ENCODE assay signal across 1 cellular context in the genomic region with DNA sequence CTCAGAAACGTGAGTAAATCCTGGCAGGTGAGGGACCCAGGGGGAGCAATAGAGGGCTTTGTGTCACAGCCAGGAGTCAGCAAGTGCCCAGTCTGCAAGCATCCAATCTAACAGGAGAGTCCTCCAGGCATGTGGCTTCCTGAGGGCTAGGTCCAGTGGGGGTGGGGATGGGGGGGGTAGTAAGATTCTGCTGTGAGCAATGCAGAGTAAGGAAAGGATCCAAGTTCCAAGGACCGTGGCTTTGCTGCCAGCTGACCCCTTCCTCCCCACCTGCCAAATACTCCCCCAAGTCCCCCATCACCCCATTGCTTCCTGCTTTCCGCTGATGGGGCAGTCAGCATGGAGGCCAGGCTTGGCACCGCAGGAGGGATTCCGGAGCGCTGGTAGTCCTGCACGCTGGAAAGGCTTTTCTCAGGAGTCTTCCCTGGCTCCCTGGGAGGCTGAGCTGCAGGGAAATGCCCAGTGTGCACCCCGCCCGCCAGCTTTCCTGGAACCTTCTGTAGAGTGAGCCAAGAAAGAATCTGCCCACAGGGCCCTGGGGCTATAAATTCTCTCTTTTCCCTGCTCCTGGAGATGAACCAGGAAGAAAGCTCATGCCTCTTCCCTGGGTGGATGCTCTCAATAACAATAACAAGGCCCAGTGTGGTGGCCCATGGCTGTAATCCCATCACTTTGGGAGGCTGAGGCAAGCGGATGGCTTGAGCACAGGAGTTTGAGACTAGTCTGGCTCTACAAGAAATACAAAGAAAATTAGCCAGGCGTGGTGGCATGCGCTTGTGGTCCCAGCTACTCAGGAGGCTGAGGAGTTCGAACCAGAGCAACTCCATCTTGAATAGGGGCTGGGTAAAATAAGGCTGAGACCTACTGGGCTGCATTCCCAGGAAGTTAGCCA.
TF ChIP-seq lines count a peak whose summit lies in the region.

No MANE protein-coding gene starts in this region.

TF ChIP-seq in K562, 482 proteins besides CTCF, POLR2A, EP300 and RAD21 (continued from another document and continues in another):
- TF ChIP-seq SMARCB1 (IDR thresholded peaks at IDR 0.05; ENCODE audit: insufficient read length, low read depth) (no peak), ZC3H11A (IDR thresholded peaks at IDR 0.05; ENCODE audit: low read depth, low read length) (no peak), MYC (IDR thresholded peaks at IDR 0.05; ENCODE audit: low read depth, low read length) (no peak), MYC (CRISPR knock-in tag; IDR thresholded peaks at IDR 0.05; ENCODE audit: borderline replicate concordance, low read depth) (peak; percentile 88), CCAR2 (IDR thresholded peaks at IDR 0.05; ENCODE audit: low read depth, low read length) (no peak), SNRNP70 (optimal IDR thresholded peaks at IDR 0.05; ENCODE audit: low read depth, low read length) (no peak), PTTG1 (tag; IDR thresholded peaks at IDR 0.05; ENCODE audit: low read depth) (peak; percentile 89), XRCC4 (IDR thresholded peaks at IDR 0.05; ENCODE audit: extremely low read depth, insufficient read depth, insufficient read length) (no peak), HDAC1 (IDR thresholded peaks at IDR 0.05) (no peak), ARHGAP35 (IDR thresholded peaks at IDR 0.05; ENCODE audit: partially characterized antibody) (no peak), ILK (tag; IDR thresholded peaks at IDR 0.05; ENCODE audit: borderline replicate concordance, low read depth) (peak; percentile 56; the same call in 1 of the 2 replicates), EGR1 (conservative IDR thresholded peaks at IDR 0.05) (no peak), ZNF239 (CRISPR knock-in tag; IDR thresholded peaks at IDR 0.05) (peak; percentile 81), FOS (IDR thresholded peaks at IDR 0.05; ENCODE audit: extremely low read depth, insufficient read length) (no peak), RUNX1 (IDR thresholded peaks at IDR 0.05; ENCODE audit: low read depth) (no peak), NFRKB (IDR thresholded peaks at IDR 0.05; ENCODE audit: low read depth) (no peak), BDP1 (IDR thresholded peaks at IDR 0.05; ENCODE audit: insufficient read depth, insufficient read length) (no peak), FOXK2 (conservative IDR thresholded peaks at IDR 0.05 in 1 of 2, IDR thresholded peaks at IDR 0.05 in 1 of 2; ENCODE audit: low read depth in 2 of 2) (no peak), ZNF143 (CRISPR knock-in tag; IDR thresholded peaks at IDR 0.05) (no peak), MTF1 (CRISPR knock-in tag; IDR thresholded peaks at IDR 0.05; ENCODE audit: borderline replicate concordance) (peak; percentile 73; the same call in 1 of the 2 replicates), ASH1L (IDR thresholded peaks at IDR 0.05; ENCODE audit: borderline replicate concordance, low read depth, partially characterized antibody) (no peak), CBX8 (IDR thresholded peaks at IDR 0.05; ENCODE audit: borderline replicate concordance, extremely low read depth, low read depth, low read length, poor library complexity, severe bottlenecking) (no peak), NUFIP1 (IDR thresholded peaks at IDR 0.05; ENCODE audit: partially characterized antibody) (no peak), IRF2 (CRISPR knock-in tag; IDR thresholded peaks at IDR 0.05) (no peak), GATAD2B (IDR thresholded peaks at IDR 0.05; ENCODE audit: borderline replicate concordance) (no peak), TBL1XR1 (IDR thresholded peaks at IDR 0.05; ENCODE audit: low read length in 2 of 2) (no peak), ZNF778 (CRISPR knock-in tag; IDR thresholded peaks at IDR 0.05) (no peak), HNRNPL (IDR thresholded peaks at IDR 0.05; ENCODE audit: low read depth, low read length) (no peak), ZNF253 (CRISPR knock-in tag; conservative IDR thresholded peaks at IDR 0.05) (no peak), IFI16 (CRISPR knock-in tag; IDR thresholded peaks at IDR 0.05) (peak; percentile 78; the same call in 1 of the 2 replicates), CBX2 (IDR thresholded peaks at IDR 0.05; ENCODE audit: insufficient read depth, low read length, poor library complexity, severe bottlenecking) (no peak), BCL6 (CRISPR knock-in tag; IDR thresholded peaks at IDR 0.05) (peak; percentile 72; the same call in 1 of the 2 replicates), TCFL5 (CRISPR knock-in tag; conservative IDR thresholded peaks at IDR 0.05) (peak; percentile 83)
- TF ChIP-seq, protein P1, sequence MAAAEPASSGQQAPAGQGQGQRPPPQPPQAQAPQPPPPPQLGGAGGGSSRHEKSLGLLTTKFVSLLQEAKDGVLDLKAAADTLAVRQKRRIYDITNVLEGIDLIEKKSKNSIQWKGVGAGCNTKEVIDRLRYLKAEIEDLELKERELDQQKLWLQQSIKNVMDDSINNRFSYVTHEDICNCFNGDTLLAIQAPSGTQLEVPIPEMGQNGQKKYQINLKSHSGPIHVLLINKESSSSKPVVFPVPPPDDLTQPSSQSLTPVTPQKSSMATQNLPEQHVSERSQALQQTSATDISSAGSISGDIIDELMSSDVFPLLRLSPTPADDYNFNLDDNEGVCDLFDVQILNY (CRISPR knock-in tag; IDR thresholded peaks at IDR 0.05): no peak
- TF ChIP-seq, protein P2, sequence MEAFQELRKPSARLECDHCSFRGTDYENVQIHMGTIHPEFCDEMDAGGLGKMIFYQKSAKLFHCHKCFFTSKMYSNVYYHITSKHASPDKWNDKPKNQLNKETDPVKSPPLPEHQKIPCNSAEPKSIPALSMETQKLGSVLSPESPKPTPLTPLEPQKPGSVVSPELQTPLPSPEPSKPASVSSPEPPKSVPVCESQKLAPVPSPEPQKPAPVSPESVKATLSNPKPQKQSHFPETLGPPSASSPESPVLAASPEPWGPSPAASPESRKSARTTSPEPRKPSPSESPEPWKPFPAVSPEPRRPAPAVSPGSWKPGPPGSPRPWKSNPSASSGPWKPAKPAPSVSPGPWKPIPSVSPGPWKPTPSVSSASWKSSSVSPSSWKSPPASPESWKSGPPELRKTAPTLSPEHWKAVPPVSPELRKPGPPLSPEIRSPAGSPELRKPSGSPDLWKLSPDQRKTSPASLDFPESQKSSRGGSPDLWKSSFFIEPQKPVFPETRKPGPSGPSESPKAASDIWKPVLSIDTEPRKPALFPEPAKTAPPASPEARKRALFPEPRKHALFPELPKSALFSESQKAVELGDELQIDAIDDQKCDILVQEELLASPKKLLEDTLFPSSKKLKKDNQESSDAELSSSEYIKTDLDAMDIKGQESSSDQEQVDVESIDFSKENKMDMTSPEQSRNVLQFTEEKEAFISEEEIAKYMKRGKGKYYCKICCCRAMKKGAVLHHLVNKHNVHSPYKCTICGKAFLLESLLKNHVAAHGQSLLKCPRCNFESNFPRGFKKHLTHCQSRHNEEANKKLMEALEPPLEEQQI (IDR thresholded peaks at IDR 0.05): no peak
- TF ChIP-seq, protein P3, sequence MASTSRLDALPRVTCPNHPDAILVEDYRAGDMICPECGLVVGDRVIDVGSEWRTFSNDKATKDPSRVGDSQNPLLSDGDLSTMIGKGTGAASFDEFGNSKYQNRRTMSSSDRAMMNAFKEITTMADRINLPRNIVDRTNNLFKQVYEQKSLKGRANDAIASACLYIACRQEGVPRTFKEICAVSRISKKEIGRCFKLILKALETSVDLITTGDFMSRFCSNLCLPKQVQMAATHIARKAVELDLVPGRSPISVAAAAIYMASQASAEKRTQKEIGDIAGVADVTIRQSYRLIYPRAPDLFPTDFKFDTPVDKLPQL (IDR thresholded peaks at IDR 0.05; ENCODE audit: extremely low read depth, insufficient read length): no peak
- TF ChIP-seq, protein P4, sequence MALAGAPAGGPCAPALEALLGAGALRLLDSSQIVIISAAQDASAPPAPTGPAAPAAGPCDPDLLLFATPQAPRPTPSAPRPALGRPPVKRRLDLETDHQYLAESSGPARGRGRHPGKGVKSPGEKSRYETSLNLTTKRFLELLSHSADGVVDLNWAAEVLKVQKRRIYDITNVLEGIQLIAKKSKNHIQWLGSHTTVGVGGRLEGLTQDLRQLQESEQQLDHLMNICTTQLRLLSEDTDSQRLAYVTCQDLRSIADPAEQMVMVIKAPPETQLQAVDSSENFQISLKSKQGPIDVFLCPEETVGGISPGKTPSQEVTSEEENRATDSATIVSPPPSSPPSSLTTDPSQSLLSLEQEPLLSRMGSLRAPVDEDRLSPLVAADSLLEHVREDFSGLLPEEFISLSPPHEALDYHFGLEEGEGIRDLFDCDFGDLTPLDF (CRISPR knock-in tag; IDR thresholded peaks at IDR 0.05): no peak
- TF ChIP-seq, protein P5, sequence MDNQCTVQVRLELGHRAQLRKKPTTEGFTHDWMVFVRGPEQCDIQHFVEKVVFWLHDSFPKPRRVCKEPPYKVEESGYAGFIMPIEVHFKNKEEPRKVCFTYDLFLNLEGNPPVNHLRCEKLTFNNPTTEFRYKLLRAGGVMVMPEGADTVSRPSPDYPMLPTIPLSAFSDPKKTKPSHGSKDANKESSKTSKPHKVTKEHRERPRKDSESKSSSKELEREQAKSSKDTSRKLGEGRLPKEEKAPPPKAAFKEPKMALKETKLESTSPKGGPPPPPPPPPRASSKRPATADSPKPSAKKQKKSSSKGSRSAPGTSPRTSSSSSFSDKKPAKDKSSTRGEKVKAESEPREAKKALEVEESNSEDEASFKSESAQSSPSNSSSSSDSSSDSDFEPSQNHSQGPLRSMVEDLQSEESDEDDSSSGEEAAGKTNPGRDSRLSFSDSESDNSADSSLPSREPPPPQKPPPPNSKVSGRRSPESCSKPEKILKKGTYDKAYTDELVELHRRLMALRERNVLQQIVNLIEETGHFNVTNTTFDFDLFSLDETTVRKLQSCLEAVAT (IDR thresholded peaks at IDR 0.05): no peak
- TF ChIP-seq, protein P6, sequence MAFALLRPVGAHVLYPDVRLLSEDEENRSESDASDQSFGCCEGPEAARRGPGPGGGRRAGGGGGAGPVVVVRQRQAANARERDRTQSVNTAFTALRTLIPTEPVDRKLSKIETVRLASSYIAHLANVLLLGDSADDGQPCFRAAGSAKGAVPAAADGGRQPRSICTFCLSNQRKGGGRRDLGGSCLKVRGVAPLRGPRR (CRISPR knock-in tag; IDR thresholded peaks at IDR 0.05): peak; percentile 77; the same call in 1 of the 2 replicates
- TF ChIP-seq, protein P7, sequence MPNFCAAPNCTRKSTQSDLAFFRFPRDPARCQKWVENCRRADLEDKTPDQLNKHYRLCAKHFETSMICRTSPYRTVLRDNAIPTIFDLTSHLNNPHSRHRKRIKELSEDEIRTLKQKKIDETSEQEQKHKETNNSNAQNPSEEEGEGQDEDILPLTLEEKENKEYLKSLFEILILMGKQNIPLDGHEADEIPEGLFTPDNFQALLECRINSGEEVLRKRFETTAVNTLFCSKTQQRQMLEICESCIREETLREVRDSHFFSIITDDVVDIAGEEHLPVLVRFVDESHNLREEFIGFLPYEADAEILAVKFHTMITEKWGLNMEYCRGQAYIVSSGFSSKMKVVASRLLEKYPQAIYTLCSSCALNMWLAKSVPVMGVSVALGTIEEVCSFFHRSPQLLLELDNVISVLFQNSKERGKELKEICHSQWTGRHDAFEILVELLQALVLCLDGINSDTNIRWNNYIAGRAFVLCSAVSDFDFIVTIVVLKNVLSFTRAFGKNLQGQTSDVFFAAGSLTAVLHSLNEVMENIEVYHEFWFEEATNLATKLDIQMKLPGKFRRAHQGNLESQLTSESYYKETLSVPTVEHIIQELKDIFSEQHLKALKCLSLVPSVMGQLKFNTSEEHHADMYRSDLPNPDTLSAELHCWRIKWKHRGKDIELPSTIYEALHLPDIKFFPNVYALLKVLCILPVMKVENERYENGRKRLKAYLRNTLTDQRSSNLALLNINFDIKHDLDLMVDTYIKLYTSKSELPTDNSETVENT (CRISPR knock-in tag; IDR thresholded peaks at IDR 0.05): no peak
- TF ChIP-seq, protein P8, sequence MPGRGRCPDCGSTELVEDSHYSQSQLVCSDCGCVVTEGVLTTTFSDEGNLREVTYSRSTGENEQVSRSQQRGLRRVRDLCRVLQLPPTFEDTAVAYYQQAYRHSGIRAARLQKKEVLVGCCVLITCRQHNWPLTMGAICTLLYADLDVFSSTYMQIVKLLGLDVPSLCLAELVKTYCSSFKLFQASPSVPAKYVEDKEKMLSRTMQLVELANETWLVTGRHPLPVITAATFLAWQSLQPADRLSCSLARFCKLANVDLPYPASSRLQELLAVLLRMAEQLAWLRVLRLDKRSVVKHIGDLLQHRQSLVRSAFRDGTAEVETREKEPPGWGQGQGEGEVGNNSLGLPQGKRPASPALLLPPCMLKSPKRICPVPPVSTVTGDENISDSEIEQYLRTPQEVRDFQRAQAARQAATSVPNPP (IDR thresholded peaks at IDR 0.05; ENCODE audit: borderline replicate concordance, insufficient read depth, insufficient read length): no peak
- TF ChIP-seq, protein P9, sequence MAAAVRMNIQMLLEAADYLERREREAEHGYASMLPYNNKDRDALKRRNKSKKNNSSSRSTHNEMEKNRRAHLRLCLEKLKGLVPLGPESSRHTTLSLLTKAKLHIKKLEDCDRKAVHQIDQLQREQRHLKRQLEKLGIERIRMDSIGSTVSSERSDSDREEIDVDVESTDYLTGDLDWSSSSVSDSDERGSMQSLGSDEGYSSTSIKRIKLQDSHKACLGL (CRISPR knock-in tag; IDR thresholded peaks at IDR 0.05; ENCODE audit: borderline replicate concordance, poor library complexity, severe bottlenecking): no peak
- TF ChIP-seq, protein P10, sequence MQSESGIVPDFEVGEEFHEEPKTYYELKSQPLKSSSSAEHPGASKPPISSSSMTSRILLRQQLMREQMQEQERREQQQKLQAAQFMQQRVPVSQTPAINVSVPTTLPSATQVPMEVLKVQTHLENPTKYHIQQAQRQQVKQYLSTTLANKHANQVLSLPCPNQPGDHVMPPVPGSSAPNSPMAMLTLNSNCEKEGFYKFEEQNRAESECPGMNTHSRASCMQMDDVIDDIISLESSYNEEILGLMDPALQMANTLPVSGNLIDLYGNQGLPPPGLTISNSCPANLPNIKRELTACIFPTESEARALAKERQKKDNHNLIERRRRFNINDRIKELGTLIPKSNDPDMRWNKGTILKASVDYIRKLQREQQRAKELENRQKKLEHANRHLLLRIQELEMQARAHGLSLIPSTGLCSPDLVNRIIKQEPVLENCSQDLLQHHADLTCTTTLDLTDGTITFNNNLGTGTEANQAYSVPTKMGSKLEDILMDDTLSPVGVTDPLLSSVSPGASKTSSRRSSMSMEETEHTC (IDR thresholded peaks at IDR 0.05): no peak
- TF ChIP-seq, protein P11, sequence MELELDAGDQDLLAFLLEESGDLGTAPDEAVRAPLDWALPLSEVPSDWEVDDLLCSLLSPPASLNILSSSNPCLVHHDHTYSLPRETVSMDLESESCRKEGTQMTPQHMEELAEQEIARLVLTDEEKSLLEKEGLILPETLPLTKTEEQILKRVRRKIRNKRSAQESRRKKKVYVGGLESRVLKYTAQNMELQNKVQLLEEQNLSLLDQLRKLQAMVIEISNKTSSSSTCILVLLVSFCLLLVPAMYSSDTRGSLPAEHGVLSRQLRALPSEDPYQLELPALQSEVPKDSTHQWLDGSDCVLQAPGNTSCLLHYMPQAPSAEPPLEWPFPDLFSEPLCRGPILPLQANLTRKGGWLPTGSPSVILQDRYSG (tag; conservative IDR thresholded peaks at IDR 0.05; ENCODE audit: low read depth): peak; percentile 97
